Comparison of ENCODE assay signal across 16 cellular contexts in the genomic region with DNA sequence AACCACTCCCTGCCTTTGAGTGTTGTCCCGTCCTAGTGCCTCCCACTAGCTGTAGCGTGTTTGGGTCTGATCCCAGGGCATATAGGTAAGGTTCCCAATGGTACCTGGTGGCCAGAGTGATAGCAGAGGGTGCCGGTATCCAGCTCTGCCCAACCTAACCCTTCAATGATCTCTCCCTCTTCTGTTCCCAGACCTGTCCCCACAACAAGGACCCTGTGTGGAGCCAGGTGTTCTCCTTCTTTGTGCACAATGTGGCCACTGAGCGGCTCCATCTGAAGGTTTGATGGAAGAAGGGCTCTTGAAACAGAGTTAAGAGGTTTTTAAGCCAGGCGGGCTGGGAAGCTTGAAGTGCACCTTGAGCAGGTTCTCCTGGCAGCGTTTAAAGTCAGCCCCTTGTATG. TPM values are rescaled to one million over a fixed set of nuclear protein-coding genes. Genes with fewer than 3 reads are reported as not detected.
"Had no signal": no experiment of that assay in that cellular context is flagged by ENCODE, and none has a peak within 500 bp of the region (broad histone marks: within the 10 kb centered on the region; RNA-seq: fewer than 3 reads in every experiment).

No MANE protein-coding gene starts in this region.

- DNase-seq: activated CD4-positive, alpha-beta T cell treated with anti-CD3 and anti-CD28 coated beads, Interleukin-2, amount 10 ng/mL, durations not matched to agents 24 days and 14 days; activated CD4-positive, CD25-positive, alpha-beta regulatory T cell; activated naive CD4-positive, alpha-beta T cell; cortex of kidney; effector CD8-positive, alpha-beta T cell; foreskin fibroblast; immature natural killer cell; left cardiac atrium; mucosa of descending colon; naive thymus-derived CD8-positive, alpha-beta T cell; pancreas; stimulated activated CD4-positive, alpha-beta T cell treated with anti-CD3 and anti-CD28 coated beads, Interleukin-2, amount 100 ng/mL, for 48 hours; stimulated activated naive B cell treated with anti-CD40 and anti-IgM and Interleukin-4, amounts not matched to agents 10 μg/mL and 1 μg/mL and 100 μg/mL, for 72 hours; SW 1271 had no signal

- H3K27me3 ChIP-seq: pancreas, tibial nerve had no signal

- H3K36me3 ChIP-seq: pancreas had no signal

- H3K4me3 ChIP-seq: mucosa of descending colon, pancreas, tibial nerve had no signal

- H3K27ac ChIP-seq: pancreas, tibial nerve had no signal

- H3K9me3 ChIP-seq: mucosa of descending colon, pancreas, tibial nerve had no signal

- H3K4me1 ChIP-seq: pancreas, tibial nerve had no signal

- ATAC-seq: naive thymus-derived CD8-positive, alpha-beta T cell; pancreas; stimulated activated naive B cell treated with anti-CD40 and anti-IgM and Interleukin-4, amounts not matched to agents 10 μg/mL and 1 μg/mL and 100 μg/mL, for 72 hours had no signal

RNA-seq across cellular contexts. Expression of gene ESYT3, which starts 35.5 kb away (rescaled TPM):
- total RNA-seq: endothelial cell of umbilical vein had no signal
- polyA plus RNA-seq: endothelial cell of umbilical vein; immature natural killer cell; naive thymus-derived CD8-positive, alpha-beta T cell had no signal
